ENCODE assay signal across 11 cellular contexts in the genomic region with DNA sequence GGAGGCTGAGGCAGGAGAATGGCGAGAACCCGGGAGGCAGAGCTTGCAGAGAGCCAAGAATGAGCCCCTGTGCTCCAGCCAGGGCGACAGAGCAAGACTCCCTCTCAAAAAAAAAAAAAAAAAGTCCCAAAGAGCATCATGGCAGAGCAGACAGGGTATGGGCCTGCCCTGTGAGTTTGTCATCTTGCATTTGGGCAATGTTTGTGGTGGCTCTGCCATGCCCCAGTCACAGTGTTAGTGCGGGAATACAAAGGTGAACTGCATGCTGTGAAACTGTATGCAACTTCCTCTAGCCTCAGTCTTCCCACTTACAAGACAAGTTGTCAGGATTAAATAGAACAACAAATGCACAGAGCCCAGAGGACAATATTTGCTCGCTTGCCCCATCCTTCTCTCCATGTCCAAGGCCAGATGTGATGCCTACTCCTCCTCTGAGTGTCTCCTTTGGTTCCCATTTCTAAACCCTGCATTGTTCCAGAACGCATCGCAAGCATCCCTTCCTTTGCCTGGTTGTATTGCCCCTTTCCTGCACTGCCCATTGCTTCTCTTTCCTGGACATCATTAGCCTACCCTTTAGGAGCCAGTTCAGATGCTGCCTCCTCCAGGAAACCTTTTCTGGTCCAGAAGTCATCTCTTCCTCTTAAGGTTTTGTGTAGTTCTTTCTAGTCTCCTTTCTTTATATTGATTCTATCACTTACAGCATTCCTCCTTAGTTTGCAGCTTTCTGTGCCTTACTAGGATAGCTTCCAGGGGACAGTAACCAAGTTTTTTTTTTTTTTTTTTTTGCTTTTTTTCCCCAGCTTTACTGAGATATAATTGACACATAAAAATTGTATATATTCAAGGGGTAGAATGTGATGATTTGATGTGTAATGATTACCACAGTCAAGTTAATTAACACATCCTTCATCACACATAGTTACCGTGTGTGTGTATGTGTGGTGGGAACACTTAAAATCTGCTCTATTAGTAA.
DNase-seq lines count a peak whose midpoint lies in the region; ATAC-seq and TF ChIP-seq lines count a peak whose summit lies in the region.
"Had no signal": no experiment of that assay in that cellular context is flagged by ENCODE, and none has a peak within 500 bp of the region (broad histone marks: within the 10 kb centered on the region; RNA-seq: fewer than 3 reads in every experiment).

No MANE protein-coding gene starts in this region.

- no peaks in the 10 kb centered on the region for H3K9me3 ChIP-seq in DND-41 (ENCODE audit: insufficient read depth, low read length, severe bottlenecking)
- H3K9me3 ChIP-seq: upper lobe of left lung had no signal

- peak overlapping the region; percentile 62 for H3K9ac ChIP-seq in DND-41 (ENCODE audit: low read depth, low read length)

- peaks cover 100% of the 10 kb centered on the region for H3K4me1 ChIP-seq in DND-41 (ENCODE audit: insufficient read depth, low read length)

- no peaks in the 10 kb centered on the region for H3K9me3 Mint-ChIP-seq in activated T-helper 17 cell treated with anti-CD3 and anti-CD28 coated beads, Interleukin-2, amount 50 U/mL, for 72 hours
- peaks cover 2% of the 10 kb centered on the region in 2 donors for H3K9me3 Mint-ChIP-seq in natural killer cell

- TF ChIP-seq CTCF in DND-41 (IDR thresholded peaks at IDR 0.05; ENCODE audit: borderline replicate concordance, extremely low read depth, low read length, poor library complexity, severe bottlenecking), result no peak
- TF ChIP-seq CTCF in natural killer cell (IDR thresholded peaks at IDR 0.05), result no peak

- H3K27me3 Mint-ChIP-seq in activated T-helper 17 cell treated with anti-CD3 and anti-CD28 coated beads, Interleukin-2, amount 50 U/mL, for 72 hours, result no peaks in the 10 kb centered on the region
- H3K27me3 Mint-ChIP-seq in natural killer cell (ENCODE audit: low read depth in 2 of 2), result no peaks in the 10 kb centered on the region

- H3K4me3 Mint-ChIP-seq in activated T-helper 17 cell treated with anti-CD3 and anti-CD28 coated beads, Interleukin-2, amount 50 U/mL, for 72 hours, result peak overlapping the region; percentile 73
- H3K4me3 Mint-ChIP-seq in natural killer cell, result peak overlapping the region; percentile 78

- H4K20me1 ChIP-seq in DND-41 (ENCODE audit: insufficient read depth, low read length), result no peaks in the 10 kb centered on the region

- peak overlapping the region; percentile 99 for H3K27ac ChIP-seq in DND-41 (ENCODE audit: low read length)

- H3K79me2 ChIP-seq in DND-41 (ENCODE audit: insufficient read depth, low read length), result peaks cover 93% of the 10 kb centered on the region

- peak overlapping the region; percentile 84 for H3K27ac Mint-ChIP-seq in activated T-helper 17 cell treated with anti-CD3 and anti-CD28 coated beads, Interleukin-2, amount 50 U/mL, for 72 hours
- peak overlapping the region; percentile 89 for H3K27ac Mint-ChIP-seq in natural killer cell

- H3K36me3 Mint-ChIP-seq in activated T-helper 17 cell treated with anti-CD3 and anti-CD28 coated beads, Interleukin-2, amount 50 U/mL, for 72 hours (ENCODE audit: low read depth), result peaks cover 81% of the 10 kb centered on the region
- H3K36me3 Mint-ChIP-seq in natural killer cell, result no peaks in the 10 kb centered on the region

- H2AFZ ChIP-seq in DND-41 (ENCODE audit: low read depth, low read length), result peak overlapping the region; percentile 2; the same call in 1 of the 2 replicates

- peak; percentile 48 for DNase-seq in DND-41
- no peak for DNase-seq in natural killer cell
- no peak for DNase-seq in NCI-H2196 (lab: John Stamatoyannopoulos, UW; ENCODE audit: unreplicated experiment)
- no peak for DNase-seq in NOMO-1 treated with dmso at 0.1 percent for 144 hours (lab: John Stamatoyannopoulos, UW; ENCODE audit: unreplicated experiment)
- DNase-seq in NCI-H2227 treated with DMSO at 0.1 percent for 48 hours (lab: John Stamatoyannopoulos, UW), result no peak
- DNase-seq: NCI-H2029, posterior cingulate gyrus, upper lobe of left lung had no signal

- ATAC-seq in DND-41 (ENCODE audit: insufficient read depth, low read depth), result peak; percentile 32
- ATAC-seq in HG03378 (IDR thresholded peaks at IDR 0.05; ENCODE audit: unreplicated experiment), result peak; percentile 6
- peak; percentile 39 for ATAC-seq in activated T-helper 17 cell treated with anti-CD3 and anti-CD28 coated beads, Interleukin-2, amount 50 U/mL, for 72 hours (replicated peaks)
- ATAC-seq in natural killer cell, result peak; percentile 33 to 46 (median 35)
- ATAC-seq in GM19023 (IDR thresholded peaks at IDR 0.05; ENCODE audit: unreplicated experiment), result no peak

- intact Hi-C loops in natural killer cell (cut with micrococcal nuclease), result loop anchor here (1.0 to 2.0 kb wide), 2 partner anchors 8 to 22 kb away; no protein-coding TSS in a partner anchor

- peaks cover 29% of the 10 kb centered on the region for H3K36me3 ChIP-seq in DND-41 (ENCODE audit: insufficient read depth, low read length)
- H3K36me3 ChIP-seq: upper lobe of left lung had no signal

- peaks cover 74% of the 10 kb centered on the region for H3K4me1 Mint-ChIP-seq in activated T-helper 17 cell treated with anti-CD3 and anti-CD28 coated beads, Interleukin-2, amount 50 U/mL, for 72 hours
- H3K4me1 Mint-ChIP-seq in natural killer cell, result peaks cover 93 to 95% of the 10 kb centered on the region in 2 donors

- peak overlapping the region in 1 of 2 experiments; percentile 54; a peak in 2 of 4 replicates for H3K4me3 ChIP-seq in DND-41 (ENCODE audit: low read depth in 1 of 2, low read length in 2 of 2)
- H3K4me3 ChIP-seq: upper lobe of left lung had no signal

- H3K4me2 ChIP-seq in DND-41 (ENCODE audit: insufficient read depth, low read length), result peak overlapping the region; percentile 77

- no peaks in the 10 kb centered on the region for H3K27me3 ChIP-seq in DND-41 (ENCODE audit: insufficient read depth, low read length, poor library complexity)
- H3K27me3 ChIP-seq: upper lobe of left lung had no signal
